In genomic region chr4:74661427-74662171, GRCh38 we compare ENCODE assay signal across 20 cellular contexts.
DNase-seq lines count a peak whose midpoint lies in the region; ATAC-seq and TF ChIP-seq lines count a peak whose summit lies in the region.
"Had no signal": no experiment of that assay in that cellular context is flagged by ENCODE, and none has a peak within 500 bp of the region (broad histone marks: within the 10 kb centered on the region; RNA-seq: fewer than 3 reads in every experiment).

No MANE protein-coding gene starts in this region.

- WGBS in hepatocyte (ENCODE audit: low lambda C conversion rate, missing lambda C conversion rate): 82% methylated on average over 2 of the region's 2 CpGs
- WGBS in psoas muscle, 3 donors: 89 to 93% (median 91%) methylated on average over 2 of the region's 2 CpGs

- no peak overlapping the region for H3K4me3 ChIP-seq in brain microvascular endothelial cell (ENCODE audit: low read depth, low read length)
- H3K4me3 ChIP-seq in hepatocyte: no peak overlapping the region
- no peak overlapping the region for H3K4me3 ChIP-seq in psoas muscle
- H3K4me3 ChIP-seq: dorsolateral prefrontal cortex, transverse colon had no signal

- ATAC-seq in HG02571 (IDR thresholded peaks at IDR 0.05; ENCODE audit: unreplicated experiment) (no peak), psoas muscle (no peak)

- no peaks in the 10 kb centered on the region for H3K79me2 ChIP-seq in hepatocyte

- H3K9me2 ChIP-seq in hepatocyte (replicated peaks; ENCODE audit: insufficient read depth): no peaks in the 10 kb centered on the region

- H2AFZ ChIP-seq in hepatocyte: no peak overlapping the region

- H3K27ac ChIP-seq in brain microvascular endothelial cell: peak overlapping the region; percentile 8
- H3K27ac ChIP-seq in hepatocyte: peak overlapping the region; percentile 87
- H3K27ac ChIP-seq in psoas muscle: no peak overlapping the region
- H3K27ac ChIP-seq: dorsolateral prefrontal cortex, transverse colon had no signal

- no peaks in the 10 kb centered on the region for H4K20me1 ChIP-seq in hepatocyte (ENCODE audit: insufficient read depth, poor library complexity, severe bottlenecking)

- H3K4me1 ChIP-seq in hepatocyte (ENCODE audit: insufficient read depth) (peaks cover 12% of the 10 kb centered on the region), psoas muscle (no peaks in the 10 kb centered on the region)

- H3K4me2 ChIP-seq in hepatocyte: no peak overlapping the region

- H3K36me3 ChIP-seq in brain microvascular endothelial cell (replicated peaks): no peaks in the 10 kb centered on the region
- H3K36me3 ChIP-seq in hepatocyte (replicated peaks; ENCODE audit: insufficient read depth, low read depth): no peaks in the 10 kb centered on the region
- H3K36me3 ChIP-seq in psoas muscle (ENCODE audit: insufficient read depth in 1 of 2, low read depth in 1 of 2): no peaks in the 10 kb centered on the region
- H3K36me3 ChIP-seq: transverse colon had no signal

- DNase-seq in CD1c-positive myeloid dendritic cell (ENCODE audit: extremely low spot score): peak; percentile 39
- DNase-seq in HS-27A (ENCODE audit: low read depth): peak; percentile 19
- peak; percentile 8 for DNase-seq in brain microvascular endothelial cell
- DNase-seq in hepatocyte (ENCODE audit: low spot score): no peak
- no peak for DNase-seq in psoas muscle
- no peak for DNase-seq in NCI-H2107 treated with DMSO at 0.1 percent for 48 hours (lab: John Stamatoyannopoulos, UW; ENCODE audit: unreplicated experiment)
- DNase-seq in ecto neural progenitor cell (ENCODE audit: low spot score): no peak
- DNase-seq: activated CD4-positive, alpha-beta T cell treated with anti-CD3 and anti-CD28 coated beads, Interleukin-2, amount 10 ng/mL, durations not matched to agents 24 days and 14 days; activated T-cell treated with anti-CD3 and anti-CD28 coated beads, Interleukin-2, amount 50 U/mL, for 24 hours; amygdala; dorsolateral prefrontal cortex; glutamatergic neuron; KG1; kidney glomerular epithelial cell; NCI-H1694 treated with DMSO at 0.1 percent for 48 hours; NCI-H69; retina; RPMI8226; transverse colon had no signal

- no peak for TF ChIP-seq CTCF in brain microvascular endothelial cell (IDR thresholded peaks at IDR 0.05; ENCODE audit: low read depth, low read length, missing control alignments)
- no peak for TF ChIP-seq CTCF in hepatocyte (IDR thresholded peaks at IDR 0.05; ENCODE audit: poor library complexity)
- no peak for TF ChIP-seq CTCF in psoas muscle (IDR thresholded peaks at IDR 0.05)

- H3K9me3 ChIP-seq in hepatocyte (ENCODE audit: low read depth): no peaks in the 10 kb centered on the region
- H3K9me3 ChIP-seq in psoas muscle: no peaks in the 10 kb centered on the region
- H3K9me3 ChIP-seq: transverse colon had no signal

- intact Hi-C loops in psoas muscle (cut with DNase I): loop anchor here in 1 of 2 donors (10.0 kb wide), 1 partner anchor 617 kb away; no protein-coding TSS in a partner anchor

- no peaks in the 10 kb centered on the region for H3K27me3 ChIP-seq in brain microvascular endothelial cell (replicated peaks)
- no peaks in the 10 kb centered on the region for H3K27me3 ChIP-seq in hepatocyte
- no peaks in the 10 kb centered on the region for H3K27me3 ChIP-seq in psoas muscle (ENCODE audit: insufficient read depth in 3 of 3, low read length in 2 of 3)
- H3K27me3 ChIP-seq: transverse colon had no signal

- in situ Hi-C loops in brain microvascular endothelial cell (cut with HindIII; ENCODE audit: low pct_ligation_motif_present, low sequenced_read_pairs): loop anchor here (25.0 kb wide), 1 partner anchor 124 kb away; no protein-coding TSS in a partner anchor

Comparison
In these comparisons a context has a peak if more than half of its experiments do, and no peak if none do; other contexts are left out.
1. DNase-seq: peak in CD1c-positive myeloid dendritic cell (single experiment), HS-27A (single experiment) and brain microvascular endothelial cell (single experiment); none in hepatocyte (single experiment), psoas muscle (0 of 2), NCI-H2107 treated with DMSO at 0.1 percent for 48 hours (single experiment) and ecto neural progenitor cell (single experiment).